8 cellular contexts compared by ENCODE assay signal in the genomic region with DNA sequence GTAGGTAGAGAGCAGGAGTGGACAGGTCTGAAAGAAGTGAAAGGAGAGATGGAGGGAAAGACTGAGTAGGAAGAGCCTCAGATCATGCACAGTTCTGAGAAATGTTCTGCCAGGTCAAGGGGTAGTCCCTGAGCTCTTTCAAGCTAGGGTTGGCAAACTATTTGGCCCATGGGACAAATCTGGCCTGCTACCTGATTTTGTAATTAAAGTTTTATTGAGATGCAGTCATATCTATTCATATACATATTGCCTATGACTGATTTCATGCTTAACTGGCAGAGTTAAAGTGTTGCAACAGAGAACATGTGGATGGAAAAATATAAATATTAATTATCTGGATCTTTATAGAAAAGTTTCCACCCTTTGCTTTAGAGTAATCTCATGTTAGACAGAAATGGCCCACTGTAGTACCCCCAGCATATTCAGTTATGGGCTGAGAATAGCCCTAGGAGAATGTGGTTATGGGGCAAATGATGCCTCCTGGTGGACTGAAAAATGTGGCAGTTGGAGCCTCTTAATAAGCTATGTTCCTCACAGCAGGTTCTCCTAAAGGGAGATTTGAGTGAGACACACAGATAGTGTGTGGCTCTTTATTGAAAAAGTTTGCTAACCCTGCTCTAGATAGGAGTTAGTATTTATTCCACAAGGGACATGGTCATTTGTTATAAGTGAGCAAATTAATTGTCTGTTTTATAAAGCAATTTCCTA.
DNase-seq lines count a peak whose midpoint lies in the region; ATAC-seq, FAIRE-seq and TF ChIP-seq lines count a peak whose summit lies in the region.

No MANE protein-coding gene starts in this region.

- no TSS peak for BruUV-seq in HepG2 (replicated peaks; lab: Mats Ljungman, UMichigan)

- POLR2A ChIA-PET in activated CD4-positive, alpha-beta memory T cell treated with anti-CD3 and anti-CD28 coated beads, Interleukin-2, amount 10 ng/mL, durations not matched to agents 7 days and 5 days (lab: Charles Lee), result no interaction called here
- POLR2A ChIA-PET in HepG2 (lab: Yijun Ruan, JAX), result no interaction called here

- H4K20me1 ChIP-seq in HepG2 (ENCODE audit: insufficient read depth, low read length), result no peaks in the 10 kb centered on the region

- H3K9me3 Mint-ChIP-seq in CD14-positive monocyte, result peaks cover 0 to 1% (median 0%) of the 10 kb centered on the region in 7 donors
- no peaks in the 10 kb centered on the region for H3K9me3 Mint-ChIP-seq in activated CD4-positive, alpha-beta memory T cell treated with anti-CD3 and anti-CD28 coated beads, Interleukin-2, amount 10 ng/mL, durations not matched to agents 7 days and 5 days

- no peaks in the 10 kb centered on the region for H3K36me3 ChIP-seq in HepG2 (replicated peaks in 1 of 2; ENCODE audit: control insufficient read depth in 1 of 2, insufficient read depth in 2 of 2, low read length in 2 of 2)

- no peak overlapping the region for H3K4me3 Mint-ChIP-seq in CD14-positive monocyte
- no peak overlapping the region for H3K4me3 Mint-ChIP-seq in activated CD4-positive, alpha-beta memory T cell treated with anti-CD3 and anti-CD28 coated beads, Interleukin-2, amount 10 ng/mL, durations not matched to agents 7 days and 5 days

- H3K4me1 ChIP-seq in HepG2 (ENCODE audit: insufficient read depth, low read length), result no peaks in the 10 kb centered on the region

- TF ChIP-seq EP300 in HepG2 (IDR thresholded peaks at IDR 0.05; ENCODE audit: low read depth in 2 of 2, low read length in 2 of 2), result no peak
- TF ChIP-seq EP300 in HepG2 (CRISPR knock-in tag; IDR thresholded peaks at IDR 0.05; ENCODE audit: borderline replicate concordance), result no peak

- H3K9me3 ChIP-seq in HepG2 (ENCODE audit: low read length), result no peaks in the 10 kb centered on the region

- H3K79me2 ChIP-seq in HepG2 (ENCODE audit: insufficient read depth, low read length), result no peaks in the 10 kb centered on the region

- CTCF ChIA-PET in activated CD4-positive, alpha-beta memory T cell treated with anti-CD3 and anti-CD28 coated beads, Interleukin-2, amount 10 ng/mL, durations not matched to agents 7 days and 5 days (lab: Charles Lee), result interaction anchor here (1.0 to 3.2 kb wide), 7 partner anchors 15 to 268 kb away, joined by 3 to 20 read pairs (median 3); no protein-coding TSS in a partner anchor
- CTCF ChIA-PET in HepG2 (lab: Yijun Ruan, JAX; ENCODE audit: low intra/inter-chr PET ratio, low total read pairs), result interaction anchor here (2.4 kb wide), 1 partner anchor 97 kb away, joined by 28 read pairs; no protein-coding TSS in a partner anchor

- H2AFZ ChIP-seq in HepG2 (ENCODE audit: low read length), result no peak overlapping the region

- in situ Hi-C loops in HepG2 (cut with HindIII; ENCODE audit: extremely low pct_ligation_motif_present, low pct_unique_long_range_greater_than_20kb), result loop anchor here (25.0 kb wide), 1 partner anchor 456 kb away; no protein-coding TSS in a partner anchor

- no peak for FAIRE-seq in HepG2 (lab: Jason Lieb, UNC)

- H3K27ac ChIP-seq in HepG2 (ENCODE audit: extremely low read length, insufficient read depth, low read length), result no peak overlapping the region

- no peak overlapping the region for H3K27ac Mint-ChIP-seq in CD14-positive monocyte
- H3K27ac Mint-ChIP-seq in activated CD4-positive, alpha-beta memory T cell treated with anti-CD3 and anti-CD28 coated beads, Interleukin-2, amount 10 ng/mL, durations not matched to agents 7 days and 5 days, result no peak overlapping the region

- intact Hi-C loops in CD14-positive monocyte (cut with micrococcal nuclease), result no loop called here
- intact Hi-C loops in HepG2 (cut with micrococcal nuclease; ENCODE audit: unreplicated experiment), result loop anchor here (1.0 to 5.0 kb wide), 2 partner anchors 97 to 709 kb away; no protein-coding TSS in a partner anchor

- no peaks in the 10 kb centered on the region for H3K36me3 Mint-ChIP-seq in CD14-positive monocyte
- no peaks in the 10 kb centered on the region for H3K36me3 Mint-ChIP-seq in activated CD4-positive, alpha-beta memory T cell treated with anti-CD3 and anti-CD28 coated beads, Interleukin-2, amount 10 ng/mL, durations not matched to agents 7 days and 5 days (ENCODE audit: low read depth)

- ATAC-seq in GM19025 (IDR thresholded peaks at IDR 0.05; ENCODE audit: low read depth, unreplicated experiment), result peak; percentile 60
- ATAC-seq in HG03378 (IDR thresholded peaks at IDR 0.05; ENCODE audit: unreplicated experiment), result peak; percentile 74
- peak; percentile 83 for ATAC-seq in HepG2

- no peak overlapping the region for H3K4me2 ChIP-seq in HepG2 (ENCODE audit: low read depth, low read length)

- H3K4me3 ChIP-seq in HepG2 (replicated peaks in 1 of 3; ENCODE audit: insufficient read depth in 1 of 3, low read depth in 2 of 3, low read length in 3 of 3), result no peak overlapping the region

- DNase-seq in CD14-positive monocyte (ENCODE audit: low spot score) (no peak), HepG2 (ENCODE audit: low spot score) (peak; percentile 28), mesenteric fat pad (ENCODE audit: low spot score) (no peak), UCSD-AML1 (lab: John Stamatoyannopoulos, UW; ENCODE audit: unreplicated experiment) (no peak), NCI-H1092 (lab: John Stamatoyannopoulos, UW) (no peak)
- DNase-seq in activated CD4-positive, alpha-beta memory T cell treated with anti-CD3 and anti-CD28 coated beads, Interleukin-2, amount 10 ng/mL, durations not matched to agents 7 days and 5 days, result peak; percentile 30

- no peaks in the 10 kb centered on the region for H3K27me3 ChIP-seq in HepG2 (ENCODE audit: control insufficient read depth in 1 of 2, insufficient read depth in 2 of 2, low read length in 2 of 2)

- H3K9ac ChIP-seq in HepG2 (ENCODE audit: insufficient read depth, low read depth, low read length), result no peak overlapping the region

- no peak for TF ChIP-seq RAD21 in HepG2 (CRISPR knock-in tag; IDR thresholded peaks at IDR 0.05)

- no peak for TF ChIP-seq POLR2A in HepG2 (IDR thresholded peaks at IDR 0.05; ENCODE audit: insufficient read depth in 1 of 2, low read depth in 2 of 2, low read length in 2 of 2)

- H3K27me3 Mint-ChIP-seq in CD14-positive monocyte (ENCODE audit: low read depth in 3 of 3), result peaks cover 0 to 1% (median 0%) of the 10 kb centered on the region in 3 donors
- H3K27me3 Mint-ChIP-seq in activated CD4-positive, alpha-beta memory T cell treated with anti-CD3 and anti-CD28 coated beads, Interleukin-2, amount 10 ng/mL, durations not matched to agents 7 days and 5 days, result peaks cover 13% of the 10 kb centered on the region

- peak; percentile 3 for TF ChIP-seq CTCF in CD14-positive monocyte (IDR thresholded peaks at IDR 0.05)
- peak; percentile 52 for TF ChIP-seq CTCF in HepG2 (CRISPR knock-in tag; IDR thresholded peaks at IDR 0.05)

- H3K4me1 Mint-ChIP-seq in CD14-positive monocyte, result no peaks in the 10 kb centered on the region
- no peaks in the 10 kb centered on the region for H3K4me1 Mint-ChIP-seq in activated CD4-positive, alpha-beta memory T cell treated with anti-CD3 and anti-CD28 coated beads, Interleukin-2, amount 10 ng/mL, durations not matched to agents 7 days and 5 days

TF ChIP-seq in HepG2, 621 proteins besides CTCF, POLR2A, EP300 and RAD21:
- TF ChIP-seq STAG1 (CRISPR knock-in tag; IDR thresholded peaks at IDR 0.05) (peak; percentile 53), ZMYM2 (CRISPR knock-in tag; IDR thresholded peaks at IDR 0.05) (no peak), SMC3 (IDR thresholded peaks at IDR 0.05; ENCODE audit: low read length) (peak; percentile 74)

Comparison
In these comparisons a context has a peak if more than half of its experiments do, and no peak if none do; other contexts are left out.
1. DNase-seq: peak in activated CD4-positive, alpha-beta memory T cell treated with anti-CD3 and anti-CD28 coated beads, Interleukin-2, amount 10 ng/mL, durations not matched to agents 7 days and 5 days (single experiment) and HepG2 (single experiment); none in CD14-positive monocyte (single experiment), mesenteric fat pad (single experiment), UCSD-AML1 (single experiment) and NCI-H1092 (single experiment).
2. Peak in every context shown above with its lines, with median percentiles within 50 percentile points of each other: ATAC-seq.